ENCODE assay signal across 1 cellular context in the genomic region with DNA sequence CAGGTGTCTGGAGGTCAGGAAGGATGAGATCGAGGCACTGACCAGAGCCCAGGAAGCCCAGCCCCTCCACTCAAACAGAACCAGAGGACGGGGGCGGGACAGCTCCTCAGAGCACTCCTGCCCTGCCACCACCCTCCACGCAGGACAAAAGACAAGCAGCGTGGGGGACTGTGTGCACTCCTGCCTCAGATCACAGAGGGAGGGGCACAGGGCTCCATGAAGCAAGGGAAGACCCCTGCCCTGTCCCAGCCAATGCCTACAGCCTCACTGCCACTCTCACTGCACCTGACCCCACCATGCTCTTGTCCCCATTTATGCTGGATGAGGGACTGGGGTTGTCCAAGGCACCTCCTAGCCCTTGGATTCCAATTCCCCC.
TF ChIP-seq lines count a peak whose summit lies in the region.

No MANE protein-coding gene starts in this region.

TF ChIP-seq in H1, 55 proteins besides CTCF, POLR2A, EP300 and RAD21 (continued from another document):
- TF ChIP-seq, protein P1, sequence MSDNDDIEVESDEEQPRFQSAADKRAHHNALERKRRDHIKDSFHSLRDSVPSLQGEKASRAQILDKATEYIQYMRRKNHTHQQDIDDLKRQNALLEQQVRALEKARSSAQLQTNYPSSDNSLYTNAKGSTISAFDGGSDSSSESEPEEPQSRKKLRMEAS (IDR thresholded peaks at IDR 0.05), result no peak
- TF ChIP-seq, protein P2, sequence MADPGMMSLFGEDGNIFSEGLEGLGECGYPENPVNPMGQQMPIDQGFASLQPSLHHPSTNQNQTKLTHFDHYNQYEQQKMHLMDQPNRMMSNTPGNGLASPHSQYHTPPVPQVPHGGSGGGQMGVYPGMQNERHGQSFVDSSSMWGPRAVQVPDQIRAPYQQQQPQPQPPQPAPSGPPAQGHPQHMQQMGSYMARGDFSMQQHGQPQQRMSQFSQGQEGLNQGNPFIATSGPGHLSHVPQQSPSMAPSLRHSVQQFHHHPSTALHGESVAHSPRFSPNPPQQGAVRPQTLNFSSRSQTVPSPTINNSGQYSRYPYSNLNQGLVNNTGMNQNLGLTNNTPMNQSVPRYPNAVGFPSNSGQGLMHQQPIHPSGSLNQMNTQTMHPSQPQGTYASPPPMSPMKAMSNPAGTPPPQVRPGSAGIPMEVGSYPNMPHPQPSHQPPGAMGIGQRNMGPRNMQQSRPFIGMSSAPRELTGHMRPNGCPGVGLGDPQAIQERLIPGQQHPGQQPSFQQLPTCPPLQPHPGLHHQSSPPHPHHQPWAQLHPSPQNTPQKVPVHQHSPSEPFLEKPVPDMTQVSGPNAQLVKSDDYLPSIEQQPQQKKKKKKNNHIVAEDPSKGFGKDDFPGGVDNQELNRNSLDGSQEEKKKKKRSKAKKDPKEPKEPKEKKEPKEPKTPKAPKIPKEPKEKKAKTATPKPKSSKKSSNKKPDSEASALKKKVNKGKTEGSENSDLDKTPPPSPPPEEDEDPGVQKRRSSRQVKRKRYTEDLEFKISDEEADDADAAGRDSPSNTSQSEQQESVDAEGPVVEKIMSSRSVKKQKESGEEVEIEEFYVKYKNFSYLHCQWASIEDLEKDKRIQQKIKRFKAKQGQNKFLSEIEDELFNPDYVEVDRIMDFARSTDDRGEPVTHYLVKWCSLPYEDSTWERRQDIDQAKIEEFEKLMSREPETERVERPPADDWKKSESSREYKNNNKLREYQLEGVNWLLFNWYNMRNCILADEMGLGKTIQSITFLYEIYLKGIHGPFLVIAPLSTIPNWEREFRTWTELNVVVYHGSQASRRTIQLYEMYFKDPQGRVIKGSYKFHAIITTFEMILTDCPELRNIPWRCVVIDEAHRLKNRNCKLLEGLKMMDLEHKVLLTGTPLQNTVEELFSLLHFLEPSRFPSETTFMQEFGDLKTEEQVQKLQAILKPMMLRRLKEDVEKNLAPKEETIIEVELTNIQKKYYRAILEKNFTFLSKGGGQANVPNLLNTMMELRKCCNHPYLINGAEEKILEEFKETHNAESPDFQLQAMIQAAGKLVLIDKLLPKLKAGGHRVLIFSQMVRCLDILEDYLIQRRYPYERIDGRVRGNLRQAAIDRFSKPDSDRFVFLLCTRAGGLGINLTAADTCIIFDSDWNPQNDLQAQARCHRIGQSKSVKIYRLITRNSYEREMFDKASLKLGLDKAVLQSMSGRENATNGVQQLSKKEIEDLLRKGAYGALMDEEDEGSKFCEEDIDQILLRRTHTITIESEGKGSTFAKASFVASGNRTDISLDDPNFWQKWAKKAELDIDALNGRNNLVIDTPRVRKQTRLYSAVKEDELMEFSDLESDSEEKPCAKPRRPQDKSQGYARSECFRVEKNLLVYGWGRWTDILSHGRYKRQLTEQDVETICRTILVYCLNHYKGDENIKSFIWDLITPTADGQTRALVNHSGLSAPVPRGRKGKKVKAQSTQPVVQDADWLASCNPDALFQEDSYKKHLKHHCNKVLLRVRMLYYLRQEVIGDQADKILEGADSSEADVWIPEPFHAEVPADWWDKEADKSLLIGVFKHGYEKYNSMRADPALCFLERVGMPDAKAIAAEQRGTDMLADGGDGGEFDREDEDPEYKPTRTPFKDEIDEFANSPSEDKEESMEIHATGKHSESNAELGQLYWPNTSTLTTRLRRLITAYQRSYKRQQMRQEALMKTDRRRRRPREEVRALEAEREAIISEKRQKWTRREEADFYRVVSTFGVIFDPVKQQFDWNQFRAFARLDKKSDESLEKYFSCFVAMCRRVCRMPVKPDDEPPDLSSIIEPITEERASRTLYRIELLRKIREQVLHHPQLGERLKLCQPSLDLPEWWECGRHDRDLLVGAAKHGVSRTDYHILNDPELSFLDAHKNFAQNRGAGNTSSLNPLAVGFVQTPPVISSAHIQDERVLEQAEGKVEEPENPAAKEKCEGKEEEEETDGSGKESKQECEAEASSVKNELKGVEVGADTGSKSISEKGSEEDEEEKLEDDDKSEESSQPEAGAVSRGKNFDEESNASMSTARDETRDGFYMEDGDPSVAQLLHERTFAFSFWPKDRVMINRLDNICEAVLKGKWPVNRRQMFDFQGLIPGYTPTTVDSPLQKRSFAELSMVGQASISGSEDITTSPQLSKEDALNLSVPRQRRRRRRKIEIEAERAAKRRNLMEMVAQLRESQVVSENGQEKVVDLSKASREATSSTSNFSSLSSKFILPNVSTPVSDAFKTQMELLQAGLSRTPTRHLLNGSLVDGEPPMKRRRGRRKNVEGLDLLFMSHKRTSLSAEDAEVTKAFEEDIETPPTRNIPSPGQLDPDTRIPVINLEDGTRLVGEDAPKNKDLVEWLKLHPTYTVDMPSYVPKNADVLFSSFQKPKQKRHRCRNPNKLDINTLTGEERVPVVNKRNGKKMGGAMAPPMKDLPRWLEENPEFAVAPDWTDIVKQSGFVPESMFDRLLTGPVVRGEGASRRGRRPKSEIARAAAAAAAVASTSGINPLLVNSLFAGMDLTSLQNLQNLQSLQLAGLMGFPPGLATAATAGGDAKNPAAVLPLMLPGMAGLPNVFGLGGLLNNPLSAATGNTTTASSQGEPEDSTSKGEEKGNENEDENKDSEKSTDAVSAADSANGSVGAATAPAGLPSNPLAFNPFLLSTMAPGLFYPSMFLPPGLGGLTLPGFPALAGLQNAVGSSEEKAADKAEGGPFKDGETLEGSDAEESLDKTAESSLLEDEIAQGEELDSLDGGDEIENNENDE (IDR thresholded peaks at IDR 0.05; ENCODE audit: insufficient replicate concordance, low read length), result no peak
- TF ChIP-seq CHD2 (IDR thresholded peaks at IDR 0.05; ENCODE audit: low read length) (no peak), EGR1 (IDR thresholded peaks at IDR 0.05; ENCODE audit: borderline replicate concordance, low read depth, low read length) (no peak), CHD1 (IDR thresholded peaks at IDR 0.05; ENCODE audit: low read depth, low read length) (no peak), SP1 (IDR thresholded peaks at IDR 0.05; ENCODE audit: low read depth, low read length) (no peak), TCF12 (IDR thresholded peaks at IDR 0.05; ENCODE audit: low read depth, low read length) (no peak), TAF1 (IDR thresholded peaks at IDR 0.05; ENCODE audit: low read depth, low read length) (no peak), BCL11A (IDR thresholded peaks at IDR 0.05; ENCODE audit: low read depth in 2 of 2, low read length in 2 of 2) (no peak)
